In genomic region chr10:86401588-86402282, GRCh38 we compare ENCODE assay signal across 9 cellular contexts. TPM values are rescaled to one million over a fixed set of nuclear protein-coding genes. Genes with fewer than 3 reads are reported as not detected.
DNase-seq lines count a peak whose midpoint lies in the region; ATAC-seq and TF ChIP-seq lines count a peak whose summit lies in the region.
"Had no signal": no experiment of that assay in that cellular context is flagged by ENCODE, and none has a peak within 500 bp of the region (broad histone marks: within the 10 kb centered on the region; RNA-seq: fewer than 3 reads in every experiment).

No MANE protein-coding gene starts in this region.

- no peak for TF ChIP-seq CTCF in left ventricle myocardium inferior (IDR thresholded peaks at IDR 0.05; ENCODE audit: borderline replicate concordance)
- TF ChIP-seq CTCF in sigmoid colon (IDR thresholded peaks at IDR 0.05): no peak

- peaks cover 6% of the 10 kb centered on the region for H3K9me3 ChIP-seq in left ventricle myocardium inferior (replicated peaks)
- H3K9me3 ChIP-seq in sigmoid colon: no peaks in the 10 kb centered on the region

- H3K27ac ChIP-seq in left ventricle myocardium inferior (replicated peaks) (no peak overlapping the region), sigmoid colon (peak overlapping the region; percentile 84 to 97 (median 88))

- peaks cover 39% of the 10 kb centered on the region for H3K4me1 ChIP-seq in left ventricle myocardium inferior
- H3K4me1 ChIP-seq in sigmoid colon: peaks cover 0 to 33% (median 28%) of the 10 kb centered on the region in 4 donors

- intact Hi-C loops in left ventricle myocardium inferior (cut with micrococcal nuclease): loop anchor here (5.0 kb wide), 1 partner anchor 181 kb away; no protein-coding TSS in a partner anchor
- intact Hi-C loops in sigmoid colon (cut with DNase I): loop anchor here (5.0 to 10.0 kb wide), 4 partner anchors 41 to 573 kb away; partner anchors contain the start of genes LDB3 and WAPL

- peak overlapping the region; percentile 77 for H3K4me3 ChIP-seq in left ventricle myocardium inferior
- H3K4me3 ChIP-seq in sigmoid colon: peak overlapping the region; percentile 48 to 70 (median 62)

- peaks cover 21% of the 10 kb centered on the region for H3K27me3 ChIP-seq in left ventricle myocardium inferior (ENCODE audit: low read depth)
- no peaks in the 10 kb centered on the region for H3K27me3 ChIP-seq in sigmoid colon

- ATAC-seq in HG02610 (IDR thresholded peaks at IDR 0.05; ENCODE audit: unreplicated experiment) (no peak), HG03108 (IDR thresholded peaks at IDR 0.05; ENCODE audit: unreplicated experiment) (no peak)

- no peak for TF ChIP-seq POLR2A in sigmoid colon (IDR thresholded peaks at IDR 0.05)

- no peaks in the 10 kb centered on the region for H3K36me3 ChIP-seq in left ventricle myocardium inferior
- no peaks in the 10 kb centered on the region for H3K36me3 ChIP-seq in sigmoid colon

- peak; percentile 34 for DNase-seq in NCI-H2171 treated with DMSO at 0.1 percent for 48 hours (lab: John Stamatoyannopoulos, UW)
- DNase-seq in NCI-H2171 (lab: John Stamatoyannopoulos, UW): no peak
- peak; percentile 52 for DNase-seq in activated T-cell treated with anti-CD3 and anti-CD28 coated beads, Interleukin-2, amount 50 U/mL, for 1 hour
- no peak for DNase-seq in left ventricle myocardium inferior
- no peak for DNase-seq in sigmoid colon
- DNase-seq in NCI-H1930 (lab: John Stamatoyannopoulos, UW): no peak
- DNase-seq: DND-41 had no signal

- TF ChIP-seq EP300 in sigmoid colon (IDR thresholded peaks at IDR 0.05): no peak

- 5 to 13% methylated on average over 27 of the region's 27 CpGs for WGBS in sigmoid colon, 2 donors

RNA-seq across cellular contexts. Expression of gene GRID1, which starts 35.1 kb away (rescaled TPM):
- total RNA-seq in left ventricle myocardium inferior (1.6 TPM), sigmoid colon (1 to 10 TPM in 3 of 4 donors, under 1 TPM in 1; 0.66 to 4.7 (median 1.5) TPM)
- polyA plus RNA-seq in sigmoid colon: 1 to 10 TPM in 1 of 3 donors, not detected in 2; 1.1 TPM

Comparison
In these comparisons a context has a peak if more than half of its experiments do, and no peak if none do; other contexts are left out.
1. DNase-seq: peak in NCI-H2171 treated with DMSO at 0.1 percent for 48 hours (single experiment) and activated T-cell treated with anti-CD3 and anti-CD28 coated beads, Interleukin-2, amount 50 U/mL, for 1 hour (single experiment); none in NCI-H2171 (single experiment), left ventricle myocardium inferior (single experiment), sigmoid colon (single experiment) and NCI-H1930 (0 of 2).